In the genomic region with DNA sequence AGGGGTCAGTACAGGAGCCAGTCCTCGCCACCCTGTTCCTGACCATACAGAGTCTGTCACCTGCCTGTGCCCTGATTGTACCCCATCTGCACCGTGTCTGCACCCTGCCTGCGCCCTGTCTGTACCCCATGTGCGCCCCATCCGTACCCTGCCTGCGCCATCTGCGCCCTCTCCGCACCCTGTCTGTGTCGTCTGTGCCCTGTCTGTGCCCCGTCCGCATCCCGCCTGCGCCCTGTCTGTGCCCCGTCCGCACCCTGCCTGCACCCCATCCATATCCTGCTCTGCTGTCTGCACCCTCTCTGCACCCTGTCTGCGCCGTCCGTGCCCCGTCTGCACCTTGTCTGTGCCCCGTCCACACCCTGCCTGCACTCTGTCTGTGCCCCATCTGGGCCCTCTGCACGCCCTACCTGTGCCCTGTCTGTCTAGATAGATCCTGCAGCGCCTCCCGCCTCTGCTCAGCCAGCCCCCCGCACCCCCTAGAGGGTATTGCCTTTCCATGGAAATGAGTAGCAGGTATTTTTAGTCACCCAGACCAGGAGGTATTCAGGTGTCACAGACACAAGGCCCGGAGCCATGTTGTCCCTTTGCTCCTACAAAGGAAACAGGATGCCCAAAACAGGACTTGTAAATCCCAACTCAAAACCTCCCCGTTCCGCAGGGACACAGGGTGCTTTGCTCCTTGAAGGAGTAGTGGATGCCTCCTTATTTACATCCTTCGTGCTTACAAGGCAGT, we compare ENCODE assay signal across 28 cellular contexts. TPM values are rescaled to one million over a fixed set of nuclear protein-coding genes. Genes with fewer than 3 reads are reported as not detected.
DNase-seq lines count a peak whose midpoint lies in the region; ATAC-seq and TF ChIP-seq lines count a peak whose summit lies in the region.
"Had no signal": no experiment of that assay in that cellular context is flagged by ENCODE, and none has a peak within 500 bp of the region (broad histone marks: within the 10 kb centered on the region; RNA-seq: fewer than 3 reads in every experiment).

No MANE protein-coding gene starts in this region.

- no peak overlapping the region for H3K4me3 Mint-ChIP-seq in WTC11
- no peak overlapping the region for H3K4me3 Mint-ChIP-seq in endothelial cell (ENCODE audit: unreplicated experiment)
- H3K4me3 Mint-ChIP-seq: activated naive CD4-positive, alpha-beta T cell treated with anti-CD3 and anti-CD28 coated beads, Interleukin-2, amount 10 ng/mL, durations not matched to agents 7 days and 5 days; activated T-cell treated with anti-CD3 and anti-CD28 coated beads, Interleukin-2, amount 50 U/mL, for 72 hours; B cell; mesothelial cell of epicardium; natural killer cell; T-cell had no signal

- no peak for TF ChIP-seq CTCF in WTC11 (IDR thresholded peaks at IDR 0.05)
- TF ChIP-seq CTCF in endothelial cell (IDR thresholded peaks at IDR 0.05; ENCODE audit: unreplicated experiment), result no peak

- peaks cover 12% of the 10 kb centered on the region for H3K27me3 Mint-ChIP-seq in WTC11 (ENCODE audit: low read depth)
- H3K27me3 Mint-ChIP-seq in endothelial cell (ENCODE audit: unreplicated experiment), result peaks cover 14% of the 10 kb centered on the region
- H3K27me3 Mint-ChIP-seq: activated naive CD4-positive, alpha-beta T cell treated with anti-CD3 and anti-CD28 coated beads, Interleukin-2, amount 10 ng/mL, durations not matched to agents 7 days and 5 days; B cell; T-cell had no signal

- H3K27me3 ChIP-seq in right cardiac atrium (ENCODE audit: control insufficient read depth, insufficient read depth), result no peaks in the 10 kb centered on the region
- H3K27me3 ChIP-seq: ascending aorta, heart left ventricle, pancreas, right lobe of liver, SJSA1 had no signal

- H3K9me3 Mint-ChIP-seq in WTC11 (no peaks in the 10 kb centered on the region), endothelial cell (ENCODE audit: unreplicated experiment) (no peaks in the 10 kb centered on the region)
- H3K9me3 Mint-ChIP-seq: activated naive CD4-positive, alpha-beta T cell treated with anti-CD3 and anti-CD28 coated beads, Interleukin-2, amount 10 ng/mL, durations not matched to agents 7 days and 5 days; activated T-cell treated with anti-CD3 and anti-CD28 coated beads, Interleukin-2, amount 50 U/mL, for 72 hours; mesothelial cell of epicardium; natural killer cell; T-cell had no signal

- H3K4me3 ChIP-seq in right cardiac atrium (ENCODE audit: low read length), result no peak overlapping the region
- H3K4me3 ChIP-seq: ascending aorta, GM23248, heart left ventricle, pancreas, right lobe of liver, SJSA1 had no signal

- no peaks in the 10 kb centered on the region for H3K9me3 ChIP-seq in right cardiac atrium (ENCODE audit: control insufficient read depth, low read length)
- H3K9me3 ChIP-seq: ascending aorta, heart left ventricle, pancreas, right lobe of liver, SJSA1 had no signal

- intact Hi-C loops in right cardiac atrium (cut with DNase I) (no loop called here), sciatic nerve (cut with DNase I) (no loop called here)

- peak; percentile 11 for DNase-seq in activated CD8-positive, alpha-beta memory T cell treated with anti-CD3 and anti-CD28 coated beads, Interleukin-2, amount 50 U/mL, for 4 hours
- DNase-seq in activated CD8-positive, alpha-beta memory T cell treated with anti-CD3 and anti-CD28 coated beads, Interleukin-2, amount 50 U/mL, for 48 hours, result no peak
- DNase-seq in WTC11 (ENCODE audit: low spot score), result peak; percentile 9
- DNase-seq in right cardiac atrium, result peak in 2 of 3 donors; percentile 31 to 39
- DNase-seq in sciatic nerve (ENCODE audit: low spot score), result peak; percentile 42
- DNase-seq in endothelial cell (ENCODE audit: low spot score), result no peak
- DNase-seq in NCI-H524 (lab: John Stamatoyannopoulos, UW), result no peak
- DNase-seq: activated CD4-positive, alpha-beta T cell treated with anti-CD3 and anti-CD28 coated beads for 1 hour; activated CD8-positive, alpha-beta memory T cell treated with anti-CD3 and anti-CD28 coated beads for 24 hours; activated naive CD4-positive, alpha-beta T cell treated with anti-CD3 and anti-CD28 coated beads, Interleukin-2, amount 10 ng/mL, durations not matched to agents 7 days and 5 days; activated T-cell treated with anti-CD3 and anti-CD28 coated beads, Interleukin-2, amount 50 U/mL, for 72 hours; DMS53; GF-D8; GM23248; KG1; natural killer cell; NCI-H1436; NCI-H510A had no signal

- POLR2A ChIA-PET in WTC11 (lab: Charles Lee), result no interaction called here

- no peak overlapping the region for H3K27ac ChIP-seq in right cardiac atrium (ENCODE audit: low read length)
- H3K27ac ChIP-seq: ascending aorta, GM23248, pancreas, right lobe of liver, SJSA1 had no signal

- no peaks in the 10 kb centered on the region for H3K36me3 Mint-ChIP-seq in WTC11
- H3K36me3 Mint-ChIP-seq in endothelial cell (ENCODE audit: low read depth, unreplicated experiment), result no peaks in the 10 kb centered on the region
- H3K36me3 Mint-ChIP-seq: mesothelial cell of epicardium, natural killer cell had no signal

- H3K4me1 Mint-ChIP-seq in WTC11, result peaks cover 11% of the 10 kb centered on the region
- no peaks in the 10 kb centered on the region for H3K4me1 Mint-ChIP-seq in endothelial cell (ENCODE audit: unreplicated experiment)

- H3K4me1 ChIP-seq in right cardiac atrium (ENCODE audit: control insufficient read depth, insufficient read depth, low read length), result no peaks in the 10 kb centered on the region
- H3K4me1 ChIP-seq: ascending aorta, pancreas, right lobe of liver, SJSA1 had no signal

- ATAC-seq in WTC11 (no peak), right cardiac atrium (no peak), sciatic nerve (no peak), HG03196 (IDR thresholded peaks at IDR 0.05; ENCODE audit: unreplicated experiment) (no peak)
- ATAC-seq: activated T-cell treated with anti-CD3 and anti-CD28 coated beads, Interleukin-2, amount 50 U/mL, for 72 hours; heart left ventricle; left colon; natural killer cell; pancreas; right lobe of liver; T-cell had no signal

- WGBS in right cardiac atrium, result 89% methylated on average over 28 of the region's 28 CpGs

- H3K27ac Mint-ChIP-seq in WTC11, result no peak overlapping the region
- no peak overlapping the region for H3K27ac Mint-ChIP-seq in endothelial cell (ENCODE audit: unreplicated experiment)
- H3K27ac Mint-ChIP-seq: activated naive CD4-positive, alpha-beta T cell treated with anti-CD3 and anti-CD28 coated beads, Interleukin-2, amount 10 ng/mL, durations not matched to agents 7 days and 5 days; activated T-cell treated with anti-CD3 and anti-CD28 coated beads, Interleukin-2, amount 50 U/mL, for 72 hours; B cell; mesothelial cell of epicardium had no signal

- CTCF ChIA-PET in WTC11 (lab: Charles Lee), result no interaction called here

TF ChIP-seq in WTC11, 78 proteins besides CTCF, POLR2A, EP300 and RAD21 (continues in another document):
- no peak for TF ChIP-seq JUN (CRISPR knock-in tag; IDR thresholded peaks at IDR 0.05)
- TF ChIP-seq SMAD3 (CRISPR knock-in tag; IDR thresholded peaks at IDR 0.05; ENCODE audit: borderline replicate concordance), result no peak
- no peak for TF ChIP-seq OVOL2 (CRISPR knock-in tag; IDR thresholded peaks at IDR 0.05; ENCODE audit: borderline replicate concordance)
- no peak for TF ChIP-seq ZSCAN18 (CRISPR knock-in tag; IDR thresholded peaks at IDR 0.05)
- no peak for TF ChIP-seq ZNF425 (CRISPR knock-in tag; conservative IDR thresholded peaks at IDR 0.05)
- no peak for TF ChIP-seq ELF4 (CRISPR knock-in tag; IDR thresholded peaks at IDR 0.05; ENCODE audit: low read depth)
- no peak for TF ChIP-seq CDX4 (CRISPR knock-in tag; IDR thresholded peaks at IDR 0.05; ENCODE audit: borderline replicate concordance)

RNA-seq across cellular contexts. Expression of gene NPHP4, which starts 7.7 kb away (rescaled TPM):
- 10.6 to 16.8 TPM (median 12.0 TPM) in 3 replicates for total RNA-seq in WTC11 (2021)
- 1 to 10 TPM; 4.8 to 6.0 (median 5.4) TPM for total RNA-seq in right cardiac atrium
- polyA plus RNA-seq in right cardiac atrium, result 2.8 TPM
- 18.0 TPM for total RNA-seq in sciatic nerve
- 15.3 TPM for total RNA-seq in endothelial cell (ENCODE audit: unreplicated experiment)

RNA-seq across cellular contexts. Expression of gene KCNAB2, which starts 45.8 kb away (rescaled TPM):
- 9.3 to 10.3 TPM (median 9.6 TPM) in 3 replicates for total RNA-seq in WTC11 (2021)
- 10 to 100 TPM; 15.4 to 25.6 (median 19.0) TPM for total RNA-seq in right cardiac atrium
- 12.6 TPM for polyA plus RNA-seq in right cardiac atrium
- total RNA-seq in sciatic nerve, result 20.1 TPM
- total RNA-seq in endothelial cell (ENCODE audit: unreplicated experiment), result 4.1 TPM

Comparison
In these comparisons a context has a peak if more than half of its experiments do, and no peak if none do; other contexts are left out.
1. DNase-seq: peak in activated CD8-positive, alpha-beta memory T cell treated with anti-CD3 and anti-CD28 coated beads, Interleukin-2, amount 50 U/mL, for 4 hours (single experiment), WTC11 (single experiment), right cardiac atrium (2 of 3) and sciatic nerve (single experiment); none in activated CD8-positive, alpha-beta memory T cell treated with anti-CD3 and anti-CD28 coated beads, Interleukin-2, amount 50 U/mL, for 48 hours (single experiment), endothelial cell (single experiment) and NCI-H524 (0 of 2).